Comparison of ENCODE assay signal across 18 cellular contexts in genomic region chrX:16433021-16433420, GRCh38.
"Had no signal": no experiment of that assay in that cellular context is flagged by ENCODE, and none has a peak within 500 bp of the region (broad histone marks: within the 10 kb centered on the region; RNA-seq: fewer than 3 reads in every experiment).

No MANE protein-coding gene starts in this region.

- H3K27ac Mint-ChIP-seq: activated naive CD8-positive, alpha-beta T cell; nephron; T-helper 17 cell had no signal

- H3K9me3 Mint-ChIP-seq: activated T-cell treated with anti-CD3 and anti-CD28 coated beads, Interleukin-2, amount 50 U/mL, for 4 hours; nephron had no signal

- H3K4me3 Mint-ChIP-seq: activated naive CD8-positive, alpha-beta T cell; activated T-cell treated with anti-CD3 and anti-CD28 coated beads, Interleukin-2, amount 50 U/mL, for 4 hours; nephron; T-helper 17 cell had no signal

- H3K27me3 Mint-ChIP-seq: activated naive CD8-positive, alpha-beta T cell; T-helper 17 cell had no signal

- DNase-seq: activated CD4-positive, alpha-beta T cell treated with anti-CD3 and anti-CD28 coated beads, Interleukin-2, amount 50 U/mL, for 4 hours; activated T-cell treated with anti-CD3 and anti-CD28 coated beads, Interleukin-2, amount 50 U/mL, for 4 hours; amniotic stem cell; cerebellar nuclear complex; head of caudate nucleus; hypothalamus; left ventricle myocardium inferior; mammary epithelial cell; midbrain; ovary; stimulated activated CD4-positive, alpha-beta T cell treated with anti-CD3 and anti-CD28 coated beads, Interleukin-4, amount 100 ng/mL, for 24 hours; stimulated activated naive CD8-positive, alpha-beta T cell treated with anti-CD3 and anti-CD28 coated beads, Interleukin-15, Interleukin-2, amounts not matched to agents 100 U/mL and 50 U/mL, for 24 hours; T-helper 17 cell; thyroid gland; upper lobe of right lung had no signal

- H3K36me3 Mint-ChIP-seq: activated naive CD8-positive, alpha-beta T cell had no signal

- ATAC-seq: gastroesophageal sphincter; stimulated activated naive CD8-positive, alpha-beta T cell treated with anti-CD3 and anti-CD28 coated beads, Interleukin-15, Interleukin-2, amounts not matched to agents 100 U/mL and 50 U/mL, for 24 hours; T-helper 17 cell; upper lobe of right lung had no signal
